Comparison of ENCODE assay signal across 8 cellular contexts in the genomic region with DNA sequence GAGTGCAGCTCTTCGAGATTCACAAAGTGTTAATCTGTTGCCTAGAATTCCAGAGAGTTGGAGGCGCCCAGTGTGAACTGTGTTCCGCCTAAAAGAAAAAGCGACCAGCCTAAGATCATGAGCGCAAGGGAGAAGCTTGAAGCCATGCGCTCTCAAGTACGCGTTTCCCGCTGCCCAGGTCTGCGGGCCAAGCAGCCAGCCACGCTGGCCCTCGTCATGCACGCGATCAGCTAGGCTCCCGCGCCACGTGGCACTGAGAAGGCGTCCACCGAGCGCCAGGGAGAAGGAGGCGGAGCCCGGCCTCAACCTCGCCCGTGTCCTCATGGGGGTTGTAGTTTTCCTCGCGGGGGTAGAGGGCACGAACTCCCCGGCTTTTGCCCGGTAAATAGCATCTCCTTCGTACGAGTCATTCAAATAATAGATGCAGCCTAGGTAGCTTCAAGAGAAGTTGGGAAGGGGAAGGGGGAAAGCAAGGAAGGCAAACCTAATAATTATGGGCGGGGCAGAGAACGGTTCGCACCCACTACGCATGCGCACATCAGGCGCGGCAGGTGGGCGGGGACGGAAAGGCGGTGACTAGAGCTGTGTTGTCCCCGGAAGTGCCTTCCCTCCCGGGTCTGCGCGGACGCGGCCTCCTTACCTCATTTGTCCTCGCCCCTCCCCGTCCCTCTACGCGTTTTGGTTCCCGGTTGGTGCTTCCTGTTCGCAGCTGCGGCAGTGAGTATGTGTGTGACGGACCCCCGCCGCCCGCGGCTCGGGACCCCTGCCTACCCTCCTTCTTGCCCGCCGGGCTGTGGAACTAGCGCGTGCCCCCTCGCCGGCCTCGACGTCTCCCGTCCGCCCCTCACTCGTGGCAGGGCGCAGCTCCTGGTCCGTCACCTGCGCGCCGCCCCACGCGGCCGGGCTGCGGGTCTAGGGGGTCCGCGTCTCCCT. TPM values are rescaled to one million over a fixed set of nuclear protein-coding genes. Genes with fewer than 3 reads are reported as not detected.
DNase-seq lines count a peak whose midpoint lies in the region; ATAC-seq, FAIRE-seq and TF ChIP-seq lines count a peak whose summit lies in the region.

ZCCHC7 (plus strand) TSS at position 668 of the 933 bp plus-strand sequence.

- intact Hi-C loops in aorta (cut with DNase I) = loop anchor here (1.0 to 2.0 kb wide), 3 partner anchors 41 to 303 kb away; partner anchors contain the start of gene GRHPR (in 1 of the 2)

- H3K27me3 Mint-ChIP-seq in astrocyte (ENCODE audit: low read depth, unreplicated experiment) = no peaks in the 10 kb centered on the region

- H3K4me3 Mint-ChIP-seq in astrocyte (ENCODE audit: unreplicated experiment) = peak within 1 kb of the TSS; percentile 94

- H3K36me3 ChIP-seq in astrocyte (ENCODE audit: insufficient read depth, low read length) = no peaks in the 10 kb centered on the region
- H3K36me3 ChIP-seq in rectal smooth muscle tissue (ENCODE audit: control insufficient read depth, insufficient read depth, low read length) = no peaks in the 10 kb centered on the region
- no peaks in the 10 kb centered on the region for H3K36me3 ChIP-seq in aorta (ENCODE audit: control insufficient read depth in 1 of 2, insufficient read depth in 2 of 2, low read length in 1 of 2)

- peaks cover 6% of the 10 kb centered on the region for H3K9me3 ChIP-seq in astrocyte (ENCODE audit: insufficient read depth, low read depth, low read length)
- no peaks in the 10 kb centered on the region for H3K9me3 ChIP-seq in aorta (ENCODE audit: control insufficient read depth, low read length)

- H3K27ac Mint-ChIP-seq in astrocyte (ENCODE audit: unreplicated experiment) = peak within 1 kb of the TSS; percentile 98

- FAIRE-seq in astrocyte (lab: Jason Lieb, UNC) = peak; percentile 13

- peaks cover 7% of the 10 kb centered on the region for H3K4me1 Mint-ChIP-seq in astrocyte (ENCODE audit: low read depth, unreplicated experiment)

- peak within 1 kb of the TSS; percentile 100 for H2AFZ ChIP-seq in astrocyte (ENCODE audit: low read depth, low read length)

- DNase-seq in NCI-H2029 (lab: John Stamatoyannopoulos, UW) (peak; percentile 96), T-helper 22 cell (ENCODE audit: low read depth) (peak; percentile 94), astrocyte (ENCODE audit: low read depth) (peak; percentile 84), hepatic stellate cell (ENCODE audit: low spot score) (peak; percentile 96), aorta (peak; percentile 98)

- peak; percentile 86 for TF ChIP-seq POLR2A in GM18505 (IDR thresholded peaks at IDR 0.05; ENCODE audit: borderline replicate concordance, extremely low read depth, insufficient read depth, insufficient read length)

- peaks cover 47% of the 10 kb centered on the region for H3K79me2 ChIP-seq in astrocyte (ENCODE audit: insufficient read depth, low read length)

- H3K4me1 ChIP-seq in astrocyte (ENCODE audit: insufficient read depth, low read length) (peaks cover 9% of the 10 kb centered on the region), rectal smooth muscle tissue (ENCODE audit: control insufficient read depth, insufficient read depth, low read length) (no peaks in the 10 kb centered on the region), aorta (ENCODE audit: control insufficient read depth in 1 of 2, insufficient read depth in 2 of 2, low read length in 2 of 2) (no peaks in the 10 kb centered on the region)

- peaks cover 2% of the 10 kb centered on the region for H3K9me3 Mint-ChIP-seq in astrocyte (ENCODE audit: unreplicated experiment)

- H3K4me3 ChIP-seq in astrocyte (ENCODE audit: insufficient read depth, low read depth, low read length) (peak within 1 kb of the TSS; percentile 81), rectal smooth muscle tissue (ENCODE audit: low read length) (peak within 1 kb of the TSS; percentile 90), aorta (ENCODE audit: low read length in 2 of 2) (peak within 1 kb of the TSS; percentile 55 to 86)

- H3K27ac ChIP-seq in astrocyte (ENCODE audit: low read depth, low read length) = peak within 1 kb of the TSS; percentile 96
- peak within 1 kb of the TSS; percentile 94 for H3K27ac ChIP-seq in rectal smooth muscle tissue (ENCODE audit: low read depth, low read length)
- peak within 1 kb of the TSS; percentile 37 to 61 for H3K27ac ChIP-seq in aorta (ENCODE audit: low read depth in 1 of 2, low read length in 2 of 2)

- TF ChIP-seq CTCF in astrocyte (IDR thresholded peaks at IDR 0.05; ENCODE audit: insufficient read depth, low read depth, low read length) = no peak

- peaks cover 27% of the 10 kb centered on the region for H4K20me1 ChIP-seq in astrocyte (ENCODE audit: insufficient read depth, low read length)

- peak within 1 kb of the TSS; percentile 99 for H3K4me2 ChIP-seq in astrocyte (ENCODE audit: low read length)

- WGBS in aorta, 2 donors = 3% methylated on average over 78 to 82 of the region's 82 CpGs

- no peaks in the 10 kb centered on the region for H3K27me3 ChIP-seq in astrocyte (ENCODE audit: insufficient read depth, low read length)
- no peaks in the 10 kb centered on the region for H3K27me3 ChIP-seq in rectal smooth muscle tissue (ENCODE audit: control insufficient read depth, insufficient read depth, low read length)
- no peaks in the 10 kb centered on the region for H3K27me3 ChIP-seq in aorta (ENCODE audit: control insufficient read depth in 1 of 2, insufficient read depth in 2 of 2, low read length in 1 of 2)

- H3K36me3 Mint-ChIP-seq in astrocyte (ENCODE audit: low read depth, unreplicated experiment) = no peaks in the 10 kb centered on the region

- ATAC-seq in GM18505 (IDR thresholded peaks at IDR 0.05; ENCODE audit: unreplicated experiment) (peak; percentile 90), HG02973 (IDR thresholded peaks at IDR 0.05; ENCODE audit: unreplicated experiment) (peak; percentile 91), aorta (ENCODE audit: low FRiP score) (peak; percentile 100)

- H3K9ac ChIP-seq in astrocyte (ENCODE audit: low read length) (peak within 1 kb of the TSS; percentile 95), rectal smooth muscle tissue (ENCODE audit: low read length) (peak within 1 kb of the TSS; percentile 81)

RNA-seq across cellular contexts. Expression of gene ZCCHC7, which starts in this region (rescaled TPM):
- total RNA-seq in astrocyte = 21.7 and 25.4 TPM in 2 replicates
- total RNA-seq in aorta = 10 to 100 TPM; 27.0 to 30.5 TPM
- polyA plus RNA-seq in aorta = 10 to 100 TPM in 1 of 2 donors, 1 to 10 TPM in 1; 9.8 to 10.6 TPM

Comparison
In these comparisons a context has a peak if more than half of its experiments do, and no peak if none do; other contexts are left out.
1. Peak in every context shown above with its lines: DNase-seq, ATAC-seq, H3K4me3 ChIP-seq and H3K27ac ChIP-seq.